Comparison of ENCODE assay signal across 14 cellular contexts in the genomic region with DNA sequence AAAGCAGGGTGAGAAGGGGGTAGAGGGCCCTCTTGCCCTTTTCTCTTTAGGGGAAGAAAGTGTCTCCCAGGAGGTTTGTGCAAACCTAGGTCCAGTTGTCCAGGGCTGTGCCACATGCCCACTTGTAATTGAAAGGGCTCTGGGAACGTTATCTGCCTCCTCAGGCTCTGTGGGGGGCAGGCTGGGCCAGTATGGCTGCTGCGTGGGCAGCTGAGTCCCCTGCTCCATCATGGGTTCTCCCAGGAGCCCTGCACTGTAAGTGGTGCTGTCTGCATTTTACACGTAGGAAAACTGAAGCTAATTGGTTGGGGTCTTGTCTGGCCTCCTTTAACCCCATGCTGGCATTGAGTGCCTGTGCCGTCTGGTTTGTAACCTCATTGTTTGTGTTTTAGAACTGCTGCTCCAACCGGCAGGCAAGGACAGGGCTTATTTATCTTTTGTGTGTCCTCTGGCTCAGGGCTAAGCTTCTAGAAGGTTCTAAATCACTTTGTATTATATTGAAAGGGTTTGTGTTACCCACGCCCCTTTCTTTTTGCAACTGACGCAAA.
"Had no signal": no experiment of that assay in that cellular context is flagged by ENCODE, and none has a peak within 500 bp of the region (broad histone marks: within the 10 kb centered on the region; RNA-seq: fewer than 3 reads in every experiment).

No MANE protein-coding gene starts in this region.

- H3K4me1 Mint-ChIP-seq: activated naive CD8-positive, alpha-beta T cell treated with anti-CD3 and anti-CD28 coated beads for 36 hours had no signal

- H3K4me3 ChIP-seq: breast epithelium, esophagus squamous epithelium, lung, ovary, stomach, thoracic aorta had no signal

- H3K36me3 ChIP-seq: breast epithelium, esophagus squamous epithelium, ovary, stomach, thoracic aorta had no signal

- H3K36me3 Mint-ChIP-seq: activated naive CD8-positive, alpha-beta T cell treated with anti-CD3 and anti-CD28 coated beads for 36 hours had no signal

- DNase-seq: activated CD4-positive, alpha-beta T cell treated with anti-CD3 and anti-CD28 coated beads for 1 hour; activated CD4-positive, alpha-beta T cell treated with anti-CD3 and anti-CD28 coated beads, Interleukin-2, amount 50 U/mL, for 48 hours; activated gamma-delta T cell; activated naive CD8-positive, alpha-beta T cell treated with anti-CD3 and anti-CD28 coated beads for 36 hours; activated T-cell treated with anti-CD3 and anti-CD28 coated beads, Interleukin-2, amount 50 U/mL, for 48 hours; esophagus squamous epithelium; foreskin fibroblast; left cardiac atrium; stimulated activated CD4-positive, alpha-beta T cell treated with anti-CD3 and anti-CD28 coated beads, Interleukin-15, amount 100 ng/mL, for 24 hours; stomach had no signal

- H3K27ac ChIP-seq: breast epithelium, esophagus squamous epithelium, thoracic aorta had no signal

- ATAC-seq: left cardiac atrium had no signal

- H3K9me3 ChIP-seq: esophagus squamous epithelium, ovary, stomach, thoracic aorta had no signal

- H3K27me3 ChIP-seq: breast epithelium, ovary had no signal

- H3K4me3 Mint-ChIP-seq: activated naive CD8-positive, alpha-beta T cell treated with anti-CD3 and anti-CD28 coated beads for 36 hours had no signal

- H3K9me3 Mint-ChIP-seq: activated naive CD8-positive, alpha-beta T cell treated with anti-CD3 and anti-CD28 coated beads for 36 hours had no signal

- H3K27ac Mint-ChIP-seq: activated naive CD8-positive, alpha-beta T cell treated with anti-CD3 and anti-CD28 coated beads for 36 hours had no signal
